25 cellular contexts compared by ENCODE assay signal in the genomic region with DNA sequence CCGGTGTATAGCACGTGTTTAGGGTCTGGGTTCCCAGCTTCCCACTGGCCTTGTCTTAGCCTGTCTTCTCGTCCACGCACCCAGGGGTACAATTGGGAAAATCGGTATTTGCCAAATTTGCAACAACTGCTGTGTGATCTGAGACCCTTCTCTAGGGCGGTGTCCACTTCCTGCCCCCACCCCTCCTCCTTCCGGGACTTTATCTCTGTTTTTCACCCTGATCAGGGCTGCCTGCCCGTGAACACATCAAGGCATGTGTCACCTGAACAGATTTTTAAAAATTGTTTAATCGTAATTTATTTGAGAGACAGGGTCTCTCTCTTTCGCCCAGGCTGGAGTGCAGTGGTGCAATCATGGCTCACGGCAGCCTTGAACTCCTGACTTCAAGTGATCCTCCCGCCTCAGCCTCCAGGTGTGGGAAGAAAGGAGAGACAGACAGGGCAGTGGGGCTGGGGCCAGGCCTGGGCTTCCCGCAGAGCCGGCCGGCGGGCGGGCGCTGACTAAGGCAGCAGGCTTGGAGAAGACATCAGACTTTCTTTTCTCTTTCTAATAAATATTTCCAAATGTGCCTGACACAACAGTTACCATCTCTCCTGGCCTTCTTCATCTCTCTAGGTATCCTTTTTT. TPM values are rescaled to one million over a fixed set of nuclear protein-coding genes. Genes with fewer than 3 reads are reported as not detected.
DNase-seq lines count a peak whose midpoint lies in the region; ATAC-seq and TF ChIP-seq lines count a peak whose summit lies in the region.
"Had no signal": no experiment of that assay in that cellular context is flagged by ENCODE, and none has a peak within 500 bp of the region (broad histone marks: within the 10 kb centered on the region; RNA-seq: fewer than 3 reads in every experiment).

No MANE protein-coding gene starts in this region.

- no peak for ATAC-seq in left lobe of liver
- ATAC-seq: foreskin keratinocyte; stimulated activated memory B cell treated with anti-CD40 and anti-IgM and Interleukin-4, amounts not matched to agents 10 μg/mL and 1 μg/mL and 100 μg/mL, for 72 hours had no signal

- no peak overlapping the region for H3K27ac ChIP-seq in suprapubic skin
- H3K27ac ChIP-seq: foreskin keratinocyte, parathyroid adenoma, SJCRH30, testis had no signal

- no peaks in the 10 kb centered on the region for H3K4me1 ChIP-seq in suprapubic skin
- H3K4me1 ChIP-seq: foreskin keratinocyte, parathyroid adenoma, testis had no signal

- H3K4me3 ChIP-seq in suprapubic skin, result no peak overlapping the region
- H3K4me3 ChIP-seq: MG63, SJCRH30, testis had no signal

- WGBS in suprapubic skin, result 75% methylated on average over 18 of the region's 18 CpGs

- no peak overlapping the region for H3K27ac Mint-ChIP-seq in activated naive CD4-positive, alpha-beta T cell treated with anti-CD3 and anti-CD28 coated beads for 36 hours
- H3K27ac Mint-ChIP-seq: activated naive CD8-positive, alpha-beta T cell treated with anti-CD3 and anti-CD28 coated beads for 36 hours; CD14-positive monocyte; stimulated activated memory B cell treated with anti-CD40 and anti-IgM and Interleukin-4, amounts not matched to agents 10 μg/mL and 1 μg/mL and 100 μg/mL, for 72 hours; T-helper 1 cell treated with Interleukin-12 subunit alpha and Interleukin-12 subunit beta and Interleukin-4 antibody, amounts not matched to agents 30 μg/mL and 1 μg/mL, for 36 hours had no signal

- H3K9me3 Mint-ChIP-seq in activated naive CD4-positive, alpha-beta T cell treated with anti-CD3 and anti-CD28 coated beads for 36 hours, result peaks cover 1% of the 10 kb centered on the region
- H3K9me3 Mint-ChIP-seq: stimulated activated memory B cell treated with anti-CD40 and anti-IgM and Interleukin-4, amounts not matched to agents 10 μg/mL and 1 μg/mL and 100 μg/mL, for 72 hours had no signal

- no peak overlapping the region for H3K4me3 Mint-ChIP-seq in activated naive CD4-positive, alpha-beta T cell treated with anti-CD3 and anti-CD28 coated beads for 36 hours
- H3K4me3 Mint-ChIP-seq: activated naive CD8-positive, alpha-beta T cell treated with anti-CD3 and anti-CD28 coated beads for 36 hours; CD14-positive monocyte; stimulated activated memory B cell treated with anti-CD40 and anti-IgM and Interleukin-4, amounts not matched to agents 10 μg/mL and 1 μg/mL and 100 μg/mL, for 72 hours; T-helper 1 cell treated with Interleukin-12 subunit alpha and Interleukin-12 subunit beta and Interleukin-4 antibody, amounts not matched to agents 30 μg/mL and 1 μg/mL, for 36 hours had no signal

- no peak for TF ChIP-seq POLR2A in suprapubic skin (IDR thresholded peaks at IDR 0.05)

- peak; percentile 3 for DNase-seq in activated naive CD4-positive, alpha-beta T cell treated with anti-CD3 and anti-CD28 coated beads for 36 hours
- no peak for DNase-seq in activated naive CD4-positive, alpha-beta T cell treated with Interleukin-2 at 50 U/mL for 16 hours
- peak; percentile 1 for DNase-seq in activated naive CD4-positive, alpha-beta T cell treated with anti-CD3 and anti-CD28 coated beads, Interleukin-2, amount 50 U/mL, for 16 hours
- DNase-seq in left lobe of liver (ENCODE audit: low spot score) (peak; percentile 29), suprapubic skin (ENCODE audit: low spot score in 2 of 2) (peak; percentile 34 to 69), NCI-H82 treated with DMSO at 0.1 percent for 48 hours (lab: John Stamatoyannopoulos, UW; ENCODE audit: unreplicated experiment) (no peak), occipital lobe (lab: John Stamatoyannopoulos, UW) (no peak), AG08395 (ENCODE audit: low spot score) (no peak)
- DNase-seq: ACHN; activated naive CD8-positive, alpha-beta T cell treated with anti-CD3 and anti-CD28 coated beads for 36 hours; activated T-cell treated with anti-CD3 and anti-CD28 coated beads for 4 hours; erythroblast; foreskin keratinocyte; hypothalamus; mammary epithelial cell; MG63; NCI-H1436; SJCRH30; stimulated activated CD4-positive, alpha-beta T cell treated with anti-CD3 and anti-CD28 coated beads, Interleukin-1b, Interleukin-23, amount 100 ng/mL, for 48 hours had no signal

- no peak for TF ChIP-seq EP300 in suprapubic skin (IDR thresholded peaks at IDR 0.05)

- no peak for TF ChIP-seq CTCF in suprapubic skin (IDR thresholded peaks at IDR 0.05)

- H3K36me3 ChIP-seq in suprapubic skin, result no peaks in the 10 kb centered on the region
- H3K36me3 ChIP-seq: MG63, SJCRH30 had no signal

- peaks cover 3% of the 10 kb centered on the region for H3K27me3 Mint-ChIP-seq in activated naive CD4-positive, alpha-beta T cell treated with anti-CD3 and anti-CD28 coated beads for 36 hours (ENCODE audit: low read depth)
- H3K27me3 Mint-ChIP-seq: activated naive CD8-positive, alpha-beta T cell treated with anti-CD3 and anti-CD28 coated beads for 36 hours had no signal

- no peaks in the 10 kb centered on the region for H3K36me3 Mint-ChIP-seq in activated naive CD4-positive, alpha-beta T cell treated with anti-CD3 and anti-CD28 coated beads for 36 hours (ENCODE audit: low read depth)
- H3K36me3 Mint-ChIP-seq: activated naive CD8-positive, alpha-beta T cell treated with anti-CD3 and anti-CD28 coated beads for 36 hours; CD14-positive monocyte had no signal

- peaks cover 28% of the 10 kb centered on the region for H3K27me3 ChIP-seq in suprapubic skin
- H3K27me3 ChIP-seq: MG63, SJCRH30, testis had no signal

- CTCF ChIA-PET in activated naive CD4-positive, alpha-beta T cell treated with anti-CD3 and anti-CD28 coated beads for 36 hours (lab: Charles Lee), result no interaction called here

- no peaks in the 10 kb centered on the region for H3K9me3 ChIP-seq in suprapubic skin
- H3K9me3 ChIP-seq: SJCRH30, testis had no signal

- intact Hi-C loops in activated naive CD4-positive, alpha-beta T cell treated with anti-CD3 and anti-CD28 coated beads for 36 hours (cut with micrococcal nuclease), result no loop called here

- H3K4me1 Mint-ChIP-seq in activated naive CD4-positive, alpha-beta T cell treated with anti-CD3 and anti-CD28 coated beads for 36 hours (ENCODE audit: low read depth), result peaks cover 5% of the 10 kb centered on the region
- H3K4me1 Mint-ChIP-seq: activated naive CD8-positive, alpha-beta T cell treated with anti-CD3 and anti-CD28 coated beads for 36 hours; CD14-positive monocyte; stimulated activated memory B cell treated with anti-CD40 and anti-IgM and Interleukin-4, amounts not matched to agents 10 μg/mL and 1 μg/mL and 100 μg/mL, for 72 hours had no signal

RNA-seq across cellular contexts. Expression of gene ELFN1, which starts 27.5 kb away (rescaled TPM):
- not detected for total RNA-seq in activated naive CD4-positive, alpha-beta T cell treated with anti-CD3 and anti-CD28 coated beads for 36 hours
- total RNA-seq in left lobe of liver (17.5 TPM), suprapubic skin (1 to 10 TPM; 1.4 to 2.5 (median 1.9) TPM), occipital lobe (9.5 TPM)
- total RNA-seq: foreskin keratinocyte, myocyte had no signal

Comparison
In these comparisons a context has a peak if more than half of its experiments do, and no peak if none do; other contexts are left out.
1. DNase-seq: peak in activated naive CD4-positive, alpha-beta T cell treated with anti-CD3 and anti-CD28 coated beads for 36 hours (single experiment), activated naive CD4-positive, alpha-beta T cell treated with anti-CD3 and anti-CD28 coated beads, Interleukin-2, amount 50 U/mL, for 16 hours (single experiment), left lobe of liver (single experiment) and suprapubic skin (2 of 2); none in activated naive CD4-positive, alpha-beta T cell treated with Interleukin-2 at 50 U/mL for 16 hours (single experiment), NCI-H82 treated with DMSO at 0.1 percent for 48 hours (single experiment), occipital lobe (single experiment) and AG08395 (single experiment).